Comparison of ENCODE assay signal across 2 cellular contexts in genomic region chr3:100973594-100973993, GRCh38.
TF ChIP-seq lines count a peak whose summit lies in the region.

No MANE protein-coding gene starts in this region.

TF ChIP-seq in SK-N-SH, 30 proteins besides CTCF, POLR2A, EP300 and RAD21 (continued from another document):
- TF ChIP-seq CHD2 (IDR thresholded peaks at IDR 0.05; ENCODE audit: low read length, partially characterized antibody) (no peak), NRF1 (IDR thresholded peaks at IDR 0.05; ENCODE audit: low read depth, low read length) (no peak)

TF ChIP-seq in SK-N-SH treated with all-trans-retinoic acid at 6 μM for 48 hours, 23 proteins besides CTCF, POLR2A, EP300 and RAD21 (continued from another document):
- TF ChIP-seq ZNF565 (CRISPR knock-in tag; conservative IDR thresholded peaks at IDR 0.05; ENCODE audit: low read depth) (no peak), TSHZ2 (CRISPR knock-in tag; IDR thresholded peaks at IDR 0.05) (no peak), ESRRG (CRISPR knock-in tag; IDR thresholded peaks at IDR 0.05) (no peak), POU6F1 (CRISPR knock-in tag; IDR thresholded peaks at IDR 0.05; ENCODE audit: borderline replicate concordance, low read depth) (no peak), CREB5 (CRISPR knock-in tag; IDR thresholded peaks at IDR 0.05; ENCODE audit: low read depth) (no peak), ZFP30 (CRISPR knock-in tag; IDR thresholded peaks at IDR 0.05) (no peak), ZC3H10 (CRISPR knock-in tag; IDR thresholded peaks at IDR 0.05) (no peak), ZFP3 (CRISPR knock-in tag; IDR thresholded peaks at IDR 0.05) (no peak), CSRNP3 (CRISPR knock-in tag; IDR thresholded peaks at IDR 0.05) (no peak)
